ENCODE assay signal across 9 cellular contexts in genomic region chr2:8575011-8575750, GRCh38.
DNase-seq lines count a peak whose midpoint lies in the region; ATAC-seq and TF ChIP-seq lines count a peak whose summit lies in the region.
"Had no signal": no experiment of that assay in that cellular context is flagged by ENCODE, and none has a peak within 500 bp of the region (broad histone marks: within the 10 kb centered on the region; RNA-seq: fewer than 3 reads in every experiment).

No MANE protein-coding gene starts in this region.

- H3K27ac ChIP-seq in BLaER1 (peak overlapping the region; percentile 82), Karpas-422 (ENCODE audit: low read length) (no peak overlapping the region), transverse colon (peak overlapping the region in 1 of 4 donors; percentile 72)
- H3K27ac ChIP-seq: VCaP had no signal

- no peaks in the 10 kb centered on the region for H3K79me2 ChIP-seq in Karpas-422 (ENCODE audit: low read length)

- intact Hi-C loops in transverse colon (cut with DNase I; ENCODE audit: low total_unique reads), result no loop called here

- in situ Hi-C loops in transverse colon (cut with MboI; ENCODE audit: low pct_ligation_motif_present in 1 of 4, low pct_unique_long_range_greater_than_20kb in 1 of 4, low sequenced_read_pairs in 3 of 4), result no loop called here

- no peak for TF ChIP-seq POLR2A in transverse colon (IDR thresholded peaks at IDR 0.05)

- H3K9me2 ChIP-seq in Karpas-422 (replicated peaks; ENCODE audit: insufficient read depth, low read length), result no peaks in the 10 kb centered on the region

- TF ChIP-seq EP300 in transverse colon (IDR thresholded peaks at IDR 0.05; ENCODE audit: low read depth), result no peak

- no peak overlapping the region; the same call in 1 of the 2 replicates for H2AFZ ChIP-seq in Karpas-422 (ENCODE audit: low read length)

- WGBS in transverse colon (ENCODE audit: low coverage in 1 of 2), 2 donors, result 74 to 100% methylated on average over 2 to 23 of the region's 23 CpGs

- no peaks in the 10 kb centered on the region for H3K27me3 ChIP-seq in BLaER1
- H3K27me3 ChIP-seq in Karpas-422 (ENCODE audit: low read length), result no peaks in the 10 kb centered on the region; the same call in 1 of the 2 replicates
- H3K27me3 ChIP-seq in transverse colon, result no peaks in the 10 kb centered on the region

- H3K4me1 ChIP-seq in BLaER1, result peaks cover 98% of the 10 kb centered on the region
- H3K4me1 ChIP-seq in Karpas-422 (ENCODE audit: low read length), result peaks cover 81% of the 10 kb centered on the region
- H3K4me1 ChIP-seq in transverse colon, result peaks cover 0 to 26% (median 11%) of the 10 kb centered on the region in 4 donors

- H3K4me2 ChIP-seq in BLaER1 (peak overlapping the region; percentile 97), Karpas-422 (ENCODE audit: low read depth, low read length, poor library complexity, severe bottlenecking) (peak overlapping the region; percentile 34)

- H3K36me3 ChIP-seq in BLaER1, result no peaks in the 10 kb centered on the region
- no peaks in the 10 kb centered on the region for H3K36me3 ChIP-seq in Karpas-422 (ENCODE audit: insufficient read depth, low read length)
- no peaks in the 10 kb centered on the region for H3K36me3 ChIP-seq in transverse colon

- DNase-seq in Karpas-422 (no peak), left kidney (ENCODE audit: low read depth, low spot score) (peak; percentile 61), transverse colon (peak; percentile 39), 8988T (no peak)
- DNase-seq in activated T-cell treated with anti-CD3 and anti-CD28 coated beads, Interleukin-2, amount 50 U/mL, for 1 hour, result peak; percentile 56

- TF ChIP-seq CTCF in transverse colon (IDR thresholded peaks at IDR 0.05), result no peak

- H3K9me3 ChIP-seq in BLaER1 (no peaks in the 10 kb centered on the region), Karpas-422 (ENCODE audit: low read length) (no peaks in the 10 kb centered on the region), transverse colon (no peaks in the 10 kb centered on the region)

- H3K9ac ChIP-seq in BLaER1 (peak overlapping the region; percentile 75), Karpas-422 (ENCODE audit: low read length) (peak overlapping the region; percentile 36; the same call in 1 of the 2 replicates)

- H3K4me3 ChIP-seq in BLaER1 (peak overlapping the region; percentile 59), Karpas-422 (ENCODE audit: low read length) (no peak overlapping the region), transverse colon (no peak overlapping the region)

- H4K20me1 ChIP-seq in BLaER1 (no peaks in the 10 kb centered on the region), Karpas-422 (ENCODE audit: insufficient read depth, low read depth, low read length) (no peaks in the 10 kb centered on the region)

- no peak for ATAC-seq in HG03139 (IDR thresholded peaks at IDR 0.05; ENCODE audit: unreplicated experiment)
- ATAC-seq in GM18909 (IDR thresholded peaks at IDR 0.05; ENCODE audit: poor library complexity, unreplicated experiment), result no peak

Comparison
In these comparisons a context has a peak if more than half of its experiments do, and no peak if none do; other contexts are left out.
1. DNase-seq: peak in activated T-cell treated with anti-CD3 and anti-CD28 coated beads, Interleukin-2, amount 50 U/mL, for 1 hour (single experiment), left kidney (single experiment) and transverse colon (single experiment); none in Karpas-422 (single experiment) and 8988T (single experiment).